ENCODE assay signal across 1 cellular context in the genomic region with DNA sequence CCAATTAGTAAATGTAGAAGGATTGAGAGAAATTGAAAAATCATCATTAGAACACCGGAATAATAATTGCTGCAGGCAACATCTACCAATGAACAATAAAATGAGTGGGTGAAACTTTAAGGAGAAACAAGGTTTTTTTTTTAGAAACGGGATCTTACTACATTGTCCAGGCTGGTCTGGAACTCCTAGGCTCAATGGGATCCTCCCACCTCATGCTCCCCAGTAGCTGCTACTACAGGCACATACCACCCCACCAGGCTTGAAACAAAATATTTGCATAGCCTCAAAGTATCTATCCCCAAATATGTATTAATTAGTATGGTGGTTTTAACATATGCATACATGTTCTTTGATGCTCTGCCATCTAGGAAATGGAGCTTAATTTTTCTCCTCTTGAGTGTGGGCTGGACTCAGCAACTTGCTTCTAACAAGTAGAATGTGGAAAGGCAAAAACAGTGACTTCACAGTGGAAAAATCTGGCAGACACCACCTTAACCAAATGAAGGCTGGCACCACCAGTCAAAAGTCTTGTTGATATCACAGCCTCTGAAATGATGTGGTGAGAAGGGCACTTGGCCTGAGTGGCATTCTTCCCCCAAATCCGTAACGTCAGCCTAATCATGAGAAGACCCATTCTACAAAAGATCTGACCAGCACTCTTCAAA.
TF ChIP-seq lines count a peak whose summit lies in the region.

No MANE protein-coding gene starts in this region.

TF ChIP-seq in HepG2, 621 proteins besides CTCF, POLR2A, EP300 and RAD21:
- TF ChIP-seq HNRNPL (IDR thresholded peaks at IDR 0.05; ENCODE audit: low read depth, low read length) (no peak), ZZZ3 (CRISPR knock-in tag; IDR thresholded peaks at IDR 0.05; ENCODE audit: borderline replicate concordance) (no peak), ZNF292 (CRISPR knock-in tag; IDR thresholded peaks at IDR 0.05; ENCODE audit: borderline replicate concordance, low read depth) (no peak), TMF1 (CRISPR knock-in tag; IDR thresholded peaks at IDR 0.05; ENCODE audit: low read depth) (no peak), YEATS4 (CRISPR knock-in tag; IDR thresholded peaks at IDR 0.05; ENCODE audit: borderline replicate concordance) (0 out of 2 replicates have a peak, but pooled peaks have one; percentile 4), TOE1 (CRISPR knock-in tag; IDR thresholded peaks at IDR 0.05) (no peak), HNF4G (IDR thresholded peaks at IDR 0.05; ENCODE audit: borderline replicate concordance, low read depth, low read length) (no peak), HNF4G (CRISPR knock-in tag; IDR thresholded peaks at IDR 0.05; ENCODE audit: borderline replicate concordance, low read depth) (no peak), ZSCAN31 (CRISPR knock-in tag; IDR thresholded peaks at IDR 0.05; ENCODE audit: low read depth) (no peak), IKZF1 (IDR thresholded peaks at IDR 0.05) (no peak), ZNF589 (CRISPR knock-in tag; conservative IDR thresholded peaks at IDR 0.05) (no peak), ZNF121 (CRISPR knock-in tag; IDR thresholded peaks at IDR 0.05) (peak; percentile 92), ZNF10 (CRISPR knock-in tag; IDR thresholded peaks at IDR 0.05; ENCODE audit: borderline replicate concordance, low read depth) (no peak), EZH2 (conservative IDR thresholded peaks at IDR 0.05; ENCODE audit: low read depth, low read length) (no peak), HOXA9 (CRISPR knock-in tag; IDR thresholded peaks at IDR 0.05; ENCODE audit: borderline replicate concordance) (0 out of 2 replicates have a peak, but pooled peaks have one; percentile 30), SNRNP70 (IDR thresholded peaks at IDR 0.05; ENCODE audit: low read depth, low read length) (no peak), GATAD1 (CRISPR knock-in tag; IDR thresholded peaks at IDR 0.05) (no peak), IRF2 (CRISPR knock-in tag; IDR thresholded peaks at IDR 0.05) (no peak), REL (CRISPR knock-in tag; conservative IDR thresholded peaks at IDR 0.05) (0 out of 2 replicates have a peak, but pooled peaks have one; percentile 24), NONO (IDR thresholded peaks at IDR 0.05) (no peak), NONO (CRISPR knock-in tag; conservative IDR thresholded peaks at IDR 0.05) (0 out of 2 replicates have a peak, but pooled peaks have one; percentile 23)
- TF ChIP-seq, protein P1, sequence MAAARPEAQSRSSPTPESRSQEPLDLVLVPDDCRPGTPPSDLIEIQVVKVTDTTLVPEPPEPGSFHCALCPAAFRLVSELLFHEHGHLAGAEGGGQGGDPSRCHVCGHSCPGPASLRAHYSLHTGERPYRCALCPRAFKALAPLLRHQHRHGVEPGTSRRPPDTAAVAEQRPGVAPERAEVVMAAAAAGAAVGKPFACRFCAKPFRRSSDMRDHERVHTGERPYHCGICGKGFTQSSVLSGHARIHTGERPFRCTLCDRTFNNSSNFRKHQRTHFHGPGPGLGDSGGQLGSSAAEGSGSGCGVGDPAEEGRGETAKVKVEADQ (CRISPR knock-in tag; IDR thresholded peaks at IDR 0.05; ENCODE audit: borderline replicate concordance), result no peak
- TF ChIP-seq, protein P2, sequence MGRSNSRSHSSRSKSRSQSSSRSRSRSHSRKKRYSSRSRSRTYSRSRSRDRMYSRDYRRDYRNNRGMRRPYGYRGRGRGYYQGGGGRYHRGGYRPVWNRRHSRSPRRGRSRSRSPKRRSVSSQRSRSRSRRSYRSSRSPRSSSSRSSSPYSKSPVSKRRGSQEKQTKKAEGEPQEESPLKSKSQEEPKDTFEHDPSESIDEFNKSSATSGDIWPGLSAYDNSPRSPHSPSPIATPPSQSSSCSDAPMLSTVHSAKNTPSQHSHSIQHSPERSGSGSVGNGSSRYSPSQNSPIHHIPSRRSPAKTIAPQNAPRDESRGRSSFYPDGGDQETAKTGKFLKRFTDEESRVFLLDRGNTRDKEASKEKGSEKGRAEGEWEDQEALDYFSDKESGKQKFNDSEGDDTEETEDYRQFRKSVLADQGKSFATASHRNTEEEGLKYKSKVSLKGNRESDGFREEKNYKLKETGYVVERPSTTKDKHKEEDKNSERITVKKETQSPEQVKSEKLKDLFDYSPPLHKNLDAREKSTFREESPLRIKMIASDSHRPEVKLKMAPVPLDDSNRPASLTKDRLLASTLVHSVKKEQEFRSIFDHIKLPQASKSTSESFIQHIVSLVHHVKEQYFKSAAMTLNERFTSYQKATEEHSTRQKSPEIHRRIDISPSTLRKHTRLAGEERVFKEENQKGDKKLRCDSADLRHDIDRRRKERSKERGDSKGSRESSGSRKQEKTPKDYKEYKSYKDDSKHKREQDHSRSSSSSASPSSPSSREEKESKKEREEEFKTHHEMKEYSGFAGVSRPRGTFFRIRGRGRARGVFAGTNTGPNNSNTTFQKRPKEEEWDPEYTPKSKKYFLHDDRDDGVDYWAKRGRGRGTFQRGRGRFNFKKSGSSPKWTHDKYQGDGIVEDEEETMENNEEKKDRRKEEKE (IDR thresholded peaks at IDR 0.05), result no peak
- TF ChIP-seq, protein P3, sequence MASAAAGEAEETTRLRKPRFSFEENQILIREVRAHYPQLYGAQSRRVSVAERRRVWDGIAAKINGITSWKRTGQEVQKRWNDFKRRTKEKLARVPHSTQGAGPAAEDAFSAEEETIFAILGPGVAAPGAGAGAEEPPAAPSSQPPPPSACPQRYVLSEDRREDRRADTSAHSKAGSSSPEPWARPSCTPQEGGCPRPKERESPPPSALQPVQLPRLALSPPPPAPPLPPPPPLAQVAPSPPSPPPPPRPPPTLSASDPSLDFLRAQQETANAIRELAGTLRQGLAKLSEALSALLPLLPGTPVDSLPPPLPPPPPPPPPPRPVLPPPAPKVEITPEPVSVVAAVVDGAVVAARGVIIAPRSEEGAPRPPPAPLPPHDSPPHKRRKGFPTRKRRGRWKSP (CRISPR knock-in tag; IDR thresholded peaks at IDR 0.05), result no peak
- TF ChIP-seq, protein P4, sequence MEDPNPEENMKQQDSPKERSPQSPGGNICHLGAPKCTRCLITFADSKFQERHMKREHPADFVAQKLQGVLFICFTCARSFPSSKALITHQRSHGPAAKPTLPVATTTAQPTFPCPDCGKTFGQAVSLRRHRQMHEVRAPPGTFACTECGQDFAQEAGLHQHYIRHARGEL (CRISPR knock-in tag; IDR thresholded peaks at IDR 0.05), result no peak
